ENCODE assay signal across 24 cellular contexts in genomic region chr11:123622576-123622975, GRCh38.
"Had no signal": no experiment of that assay in that cellular context is flagged by ENCODE, and none has a peak within 500 bp of the region (broad histone marks: within the 10 kb centered on the region; RNA-seq: fewer than 3 reads in every experiment).

No MANE protein-coding gene starts in this region.

- H3K4me1 Mint-ChIP-seq: endodermal cell had no signal

- H3K4me3 ChIP-seq: colonic mucosa, coronary artery, dorsolateral prefrontal cortex, esophagus muscularis mucosa, esophagus squamous epithelium, gastrocnemius medialis, gastroesophageal sphincter, heart left ventricle, heart right ventricle had no signal

- H3K36me3 ChIP-seq: colonic mucosa, esophagus squamous epithelium, gastrocnemius medialis had no signal

- H3K4me1 ChIP-seq: colonic mucosa, esophagus muscularis mucosa, esophagus squamous epithelium, foreskin keratinocyte, gastrocnemius medialis, gastroesophageal sphincter, heart left ventricle, heart right ventricle had no signal

- H3K9me3 Mint-ChIP-seq: dendritic cell treated with granulocyte-macrophage colony-stimulating factor and Interleukin-4, amounts not matched to agents 40 ng/mL and 50 ng/mL, for 4 days; effector memory CD8-positive, alpha-beta T cell; endodermal cell had no signal

- H3K27ac Mint-ChIP-seq: dendritic cell treated with granulocyte-macrophage colony-stimulating factor and Interleukin-4, amounts not matched to agents 40 ng/mL and 50 ng/mL, for 4 days; effector memory CD8-positive, alpha-beta T cell had no signal

- DNase-seq: colonic mucosa; cortex of kidney; dermis blood vessel endothelial cell; dorsolateral prefrontal cortex; effector CD4-positive, alpha-beta T cell; effector CD8-positive, alpha-beta T cell; effector memory CD4-positive, alpha-beta T cell; effector memory CD8-positive, alpha-beta T cell; endodermal cell; erythroblast; esophagus squamous epithelium; foreskin fibroblast; foreskin keratinocyte; foreskin melanocyte; gastrocnemius medialis; glutamatergic neuron; head of caudate nucleus; heart left ventricle; heart right ventricle had no signal

- H3K27ac ChIP-seq: colonic mucosa, coronary artery, epithelial cell of prostate, esophagus muscularis mucosa, esophagus squamous epithelium, foreskin keratinocyte, gastrocnemius medialis, gastroesophageal sphincter, heart left ventricle, heart right ventricle had no signal

- H3K4me3 Mint-ChIP-seq: dendritic cell treated with granulocyte-macrophage colony-stimulating factor and Interleukin-4, amounts not matched to agents 40 ng/mL and 50 ng/mL, for 4 days; effector memory CD8-positive, alpha-beta T cell; endodermal cell had no signal

- H3K27me3 ChIP-seq: colonic mucosa, dorsolateral prefrontal cortex, esophagus muscularis mucosa, esophagus squamous epithelium, gastrocnemius medialis, gastroesophageal sphincter, heart left ventricle, heart right ventricle had no signal

- H3K27me3 Mint-ChIP-seq: dendritic cell treated with granulocyte-macrophage colony-stimulating factor and Interleukin-4, amounts not matched to agents 40 ng/mL and 50 ng/mL, for 4 days; effector memory CD8-positive, alpha-beta T cell had no signal

- H3K9me3 ChIP-seq: colonic mucosa, esophagus muscularis mucosa, esophagus squamous epithelium, gastrocnemius medialis, gastroesophageal sphincter, heart left ventricle, heart right ventricle had no signal
